Comparison of ENCODE assay signal across 10 cellular contexts in genomic region chr19:40133491-40133890, GRCh38.
"Had no signal": no experiment of that assay in that cellular context is flagged by ENCODE, and none has a peak within 500 bp of the region (broad histone marks: within the 10 kb centered on the region; RNA-seq: fewer than 3 reads in every experiment).

No MANE protein-coding gene starts in this region.

- FAIRE-seq: H1, H54, HepG2 had no signal

- DNase-seq: H9, HCEC 1CT, HFFc6, KBM-7 had no signal

- H3K4me1 Mint-ChIP-seq: GM23338, H9, IgD-negative memory B cell had no signal

- H3K36me3 Mint-ChIP-seq: IgD-negative memory B cell had no signal

- H3K4me3 ChIP-seq: GM23338 had no signal

- ATAC-seq: GM23338, HepG2 had no signal

- H3K27ac Mint-ChIP-seq: GM23338, H9, HFFc6, IgD-negative memory B cell had no signal

- H3K27ac ChIP-seq: HL-60 had no signal

- H3K4me3 Mint-ChIP-seq: GM23338, H9, HFFc6, IgD-negative memory B cell had no signal
